In genomic region chr11:27040302-27041115, GRCh38 we compare ENCODE assay signal across 12 cellular contexts. TPM values are rescaled to one million over a fixed set of nuclear protein-coding genes. Genes with fewer than 3 reads are reported as not detected.
DNase-seq lines count a peak whose midpoint lies in the region; ATAC-seq and TF ChIP-seq lines count a peak whose summit lies in the region.
"Had no signal": no experiment of that assay in that cellular context is flagged by ENCODE, and none has a peak within 500 bp of the region (broad histone marks: within the 10 kb centered on the region; RNA-seq: fewer than 3 reads in every experiment).

Gene BBOX1 (plus strand): TSS chr11:27040815. CDS start chr11:27055431, 14,616 bp downstream.

- H3K27ac ChIP-seq in epithelial cell of prostate: peak within 1 kb of the TSS; percentile 66

- peaks cover 36% of the 10 kb centered on the region for H3K9me3 Mint-ChIP-seq in osteocyte (ENCODE audit: unreplicated experiment)
- H3K9me3 Mint-ChIP-seq in activated CD4-positive, alpha-beta T cell treated with anti-CD3 and anti-CD28 coated beads, Interleukin-2, amount 10 ng/mL, durations not matched to agents 7 days and 5 days: peaks cover 11% of the 10 kb centered on the region
- H3K9me3 Mint-ChIP-seq in activated naive CD8-positive, alpha-beta T cell treated with anti-CD3 and anti-CD28 coated beads for 36 hours: peaks cover 19% of the 10 kb centered on the region

- no peak within 1 kb of the TSS for H3K4me3 Mint-ChIP-seq in osteocyte (ENCODE audit: unreplicated experiment)
- H3K4me3 Mint-ChIP-seq in activated CD4-positive, alpha-beta T cell treated with anti-CD3 and anti-CD28 coated beads, Interleukin-2, amount 10 ng/mL, durations not matched to agents 7 days and 5 days: no peak within 1 kb of the TSS
- no peak within 1 kb of the TSS for H3K4me3 Mint-ChIP-seq in activated naive CD8-positive, alpha-beta T cell treated with anti-CD3 and anti-CD28 coated beads for 36 hours
- H3K4me3 Mint-ChIP-seq: CD14-positive monocyte, immature natural killer cell had no signal

- POLR2A ChIA-PET in activated CD4-positive, alpha-beta T cell treated with anti-CD3 and anti-CD28 coated beads, Interleukin-2, amount 10 ng/mL, durations not matched to agents 7 days and 5 days (lab: Charles Lee): no interaction called here

- peak within 1 kb of the TSS; percentile 38 for H3K27ac Mint-ChIP-seq in osteocyte (ENCODE audit: unreplicated experiment)
- no peak within 1 kb of the TSS for H3K27ac Mint-ChIP-seq in activated CD4-positive, alpha-beta T cell treated with anti-CD3 and anti-CD28 coated beads, Interleukin-2, amount 10 ng/mL, durations not matched to agents 7 days and 5 days
- H3K27ac Mint-ChIP-seq in activated naive CD8-positive, alpha-beta T cell treated with anti-CD3 and anti-CD28 coated beads for 36 hours: no peak within 1 kb of the TSS
- H3K27ac Mint-ChIP-seq: CD14-positive monocyte, immature natural killer cell had no signal

- no peak for TF ChIP-seq CTCF in osteocyte (IDR thresholded peaks at IDR 0.05)

- DNase-seq in DMS 273 (lab: John Stamatoyannopoulos, UW; ENCODE audit: unreplicated experiment): peak; percentile 69
- DNase-seq in NCI-H510A treated with DMSO at 0.1 percent for 48 hours (lab: John Stamatoyannopoulos, UW): peak; percentile 85
- DNase-seq in epithelial cell of prostate (ENCODE audit: low read depth, low spot score): peak; percentile 88
- no peak for DNase-seq in osteocyte (ENCODE audit: extremely low spot score, unreplicated experiment)
- no peak for DNase-seq in germinal center (ENCODE audit: low spot score)
- no peak for DNase-seq in activated CD4-positive, alpha-beta T cell treated with anti-CD3 and anti-CD28 coated beads, Interleukin-2, amount 10 ng/mL, durations not matched to agents 7 days and 5 days
- no peak for DNase-seq in activated naive CD8-positive, alpha-beta T cell treated with anti-CD3 and anti-CD28 coated beads for 36 hours
- DNase-seq: activated effector memory CD4-positive, alpha-beta T cell treated with Interleukin-2 at 50 U/mL for 16 hours; effector CD4-positive, alpha-beta T cell; immature natural killer cell had no signal

- CTCF ChIA-PET in activated CD4-positive, alpha-beta T cell treated with anti-CD3 and anti-CD28 coated beads, Interleukin-2, amount 10 ng/mL, durations not matched to agents 7 days and 5 days (lab: Charles Lee): no interaction called here

- no peak for ATAC-seq in GM18858 (IDR thresholded peaks at IDR 0.05; ENCODE audit: unreplicated experiment)

- peaks cover 8% of the 10 kb centered on the region for H3K27me3 Mint-ChIP-seq in osteocyte (ENCODE audit: unreplicated experiment)
- no peaks in the 10 kb centered on the region for H3K27me3 Mint-ChIP-seq in activated CD4-positive, alpha-beta T cell treated with anti-CD3 and anti-CD28 coated beads, Interleukin-2, amount 10 ng/mL, durations not matched to agents 7 days and 5 days
- H3K27me3 Mint-ChIP-seq in activated naive CD8-positive, alpha-beta T cell treated with anti-CD3 and anti-CD28 coated beads for 36 hours: no peaks in the 10 kb centered on the region

- peaks cover 11% of the 10 kb centered on the region for H3K36me3 Mint-ChIP-seq in osteocyte (ENCODE audit: unreplicated experiment)
- no peaks in the 10 kb centered on the region for H3K36me3 Mint-ChIP-seq in activated CD4-positive, alpha-beta T cell treated with anti-CD3 and anti-CD28 coated beads, Interleukin-2, amount 10 ng/mL, durations not matched to agents 7 days and 5 days (ENCODE audit: low read depth)
- H3K36me3 Mint-ChIP-seq in activated naive CD8-positive, alpha-beta T cell treated with anti-CD3 and anti-CD28 coated beads for 36 hours: no peaks in the 10 kb centered on the region
- H3K36me3 Mint-ChIP-seq: CD14-positive monocyte, immature natural killer cell had no signal

- peaks cover 18% of the 10 kb centered on the region for H3K4me1 Mint-ChIP-seq in osteocyte (ENCODE audit: unreplicated experiment)
- H3K4me1 Mint-ChIP-seq in activated CD4-positive, alpha-beta T cell treated with anti-CD3 and anti-CD28 coated beads, Interleukin-2, amount 10 ng/mL, durations not matched to agents 7 days and 5 days: no peaks in the 10 kb centered on the region
- no peaks in the 10 kb centered on the region for H3K4me1 Mint-ChIP-seq in activated naive CD8-positive, alpha-beta T cell treated with anti-CD3 and anti-CD28 coated beads for 36 hours
- H3K4me1 Mint-ChIP-seq: CD14-positive monocyte, immature natural killer cell had no signal

RNA-seq across cellular contexts. Expression of gene BBOX1, which starts in this region (rescaled TPM):
- total RNA-seq in osteocyte: 2.6 and 3.4 TPM in 2 replicates
- not detected for total RNA-seq in activated CD4-positive, alpha-beta T cell treated with anti-CD3 and anti-CD28 coated beads, Interleukin-2, amount 10 ng/mL, durations not matched to agents 7 days and 5 days
- not detected for total RNA-seq in activated naive CD8-positive, alpha-beta T cell treated with anti-CD3 and anti-CD28 coated beads for 36 hours

Comparison
In these comparisons a context has a peak if more than half of its experiments do, and no peak if none do; other contexts are left out.
1. DNase-seq: peak in DMS 273 (single experiment), NCI-H510A treated with DMSO at 0.1 percent for 48 hours (single experiment) and epithelial cell of prostate (single experiment); none in osteocyte (single experiment), germinal center (single experiment), activated CD4-positive, alpha-beta T cell treated with anti-CD3 and anti-CD28 coated beads, Interleukin-2, amount 10 ng/mL, durations not matched to agents 7 days and 5 days (single experiment) and activated naive CD8-positive, alpha-beta T cell treated with anti-CD3 and anti-CD28 coated beads for 36 hours (single experiment).